ENCODE assay signal across 17 cellular contexts in genomic region chr12:46082473-46082872, GRCh38.
DNase-seq lines count a peak whose midpoint lies in the region; FAIRE-seq and TF ChIP-seq lines count a peak whose summit lies in the region.
"Had no signal": no experiment of that assay in that cellular context is flagged by ENCODE, and none has a peak within 500 bp of the region (broad histone marks: within the 10 kb centered on the region; RNA-seq: fewer than 3 reads in every experiment).

No MANE protein-coding gene starts in this region.

- dilution Hi-C loops in mammary epithelial cell (cut with HindIII; ENCODE audit: low sequenced_read_pairs), result no loop called here

- BruUV-seq in mammary epithelial cell (replicated peaks; lab: Mats Ljungman, UMichigan), result no TSS peak
- no TSS peak for BruUV-seq in MCF 10A (replicated peaks; lab: Mats Ljungman, UMichigan)

- H3K9me3 Mint-ChIP-seq in MCF 10A (ENCODE audit: unreplicated experiment), result peaks cover 11% of the 10 kb centered on the region

- no peak overlapping the region for H3K27ac ChIP-seq in mammary epithelial cell (ENCODE audit: insufficient read depth, low read depth, low read length)

- H3K27me3 ChIP-seq in mammary epithelial cell (ENCODE audit: insufficient read depth, low read length) (no peaks in the 10 kb centered on the region), bronchial epithelial cell (ENCODE audit: control insufficient read depth, insufficient read depth, low read length) (no peaks in the 10 kb centered on the region)

- POLR2A ChIA-PET in MCF 10A (lab: Yijun Ruan, JAX), result interaction anchor here (0.7 kb wide), 1 partner anchor 453 kb away, joined by 3 read pairs; no protein-coding TSS in a partner anchor

- H4K20me1 ChIP-seq in mammary epithelial cell (ENCODE audit: insufficient read depth, low read length), result no peaks in the 10 kb centered on the region

- no peaks in the 10 kb centered on the region for H3K79me2 ChIP-seq in mammary epithelial cell (ENCODE audit: insufficient read depth, low read length)

- intact Hi-C loops in mammary epithelial cell (cut with micrococcal nuclease), result no loop called here
- intact Hi-C loops in MCF 10A (cut with micrococcal nuclease), result no loop called here

- H3K36me3 ChIP-seq in mammary epithelial cell (ENCODE audit: insufficient read depth, low read length) (no peaks in the 10 kb centered on the region), bronchial epithelial cell (ENCODE audit: control insufficient read depth, insufficient read depth, low read length) (no peaks in the 10 kb centered on the region)

- no peaks in the 10 kb centered on the region for H3K4me1 ChIP-seq in mammary epithelial cell (ENCODE audit: insufficient read depth, low read length)

- TF ChIP-seq CTCF in mammary epithelial cell (conservative IDR thresholded peaks at IDR 0.05 in 1 of 2, IDR thresholded peaks at IDR 0.05 in 1 of 2; ENCODE audit: extremely low read depth in 1 of 2, insufficient read depth in 1 of 2, low read depth in 1 of 2, low read length in 2 of 2), result no peak
- no peak for TF ChIP-seq CTCF in MCF 10A (IDR thresholded peaks at IDR 0.05; ENCODE audit: unreplicated experiment)
- no peak for TF ChIP-seq CTCF in bronchial epithelial cell (IDR thresholded peaks at IDR 0.05; ENCODE audit: insufficient read depth, low read length, severe bottlenecking)

- no peak overlapping the region for H3K4me2 ChIP-seq in mammary epithelial cell (ENCODE audit: insufficient read depth, low read depth, low read length)
- H3K4me2 ChIP-seq: GM23338 had no signal

- H3K27ac Mint-ChIP-seq in MCF 10A (ENCODE audit: low read depth, unreplicated experiment), result no peak overlapping the region
- H3K27ac Mint-ChIP-seq: CD4-positive, alpha-beta memory T cell; GM23338; H9 had no signal

- no peak overlapping the region for H3K4me3 Mint-ChIP-seq in MCF 10A (ENCODE audit: unreplicated experiment)
- H3K4me3 Mint-ChIP-seq: CD4-positive, alpha-beta memory T cell; GM23338; H9 had no signal

- in situ Hi-C loops in mammary epithelial cell (cut with MboI; ENCODE audit: low sequenced_read_pairs in 2 of 2), result no loop called here

- H2AFZ ChIP-seq in mammary epithelial cell (ENCODE audit: low read depth, low read length), result no peak overlapping the region
- H2AFZ ChIP-seq: GM23338 had no signal

- H3K4me3 ChIP-seq in mammary epithelial cell (replicated peaks in 1 of 3; ENCODE audit: insufficient read depth in 1 of 3, low read depth in 2 of 3, low read length in 3 of 3) (no peak overlapping the region), bronchial epithelial cell (ENCODE audit: low read depth, low read length) (no peak overlapping the region)
- H3K4me3 ChIP-seq: GM23338 had no signal

- H3K9me3 ChIP-seq in mammary epithelial cell (replicated peaks; ENCODE audit: insufficient read depth, low read length), result peaks cover 16% of the 10 kb centered on the region

- FAIRE-seq in bronchial epithelial cell (lab: Jason Lieb, UNC), result no peak
- FAIRE-seq: GM12891, GM18507 had no signal

- no peaks in the 10 kb centered on the region for H3K36me3 Mint-ChIP-seq in MCF 10A (ENCODE audit: insufficient read depth, unreplicated experiment)

- peaks cover 6% of the 10 kb centered on the region for H3K4me1 Mint-ChIP-seq in MCF 10A (ENCODE audit: insufficient read depth, unreplicated experiment)
- H3K4me1 Mint-ChIP-seq: CD4-positive, alpha-beta memory T cell; GM23338; H9 had no signal

- CTCF ChIA-PET in mammary epithelial cell (lab: Charles Lee; ENCODE audit: low non-redundant PET), result no interaction called here
- CTCF ChIA-PET in MCF 10A (lab: Yijun Ruan, JAX), result interaction anchor here (0.5 to 2.1 kb wide), 4 partner anchors 9 to 417 kb away, joined by 3 to 6 read pairs (median 4); no protein-coding TSS in a partner anchor

- no peaks in the 10 kb centered on the region for H3K27me3 Mint-ChIP-seq in MCF 10A (ENCODE audit: insufficient read depth, unreplicated experiment)

- H3K9ac ChIP-seq in mammary epithelial cell (ENCODE audit: insufficient read depth, low read length), result no peak overlapping the region

- DNase-seq in mammary epithelial cell (peak; percentile 39), MCF 10A (ENCODE audit: unreplicated experiment) (no peak), bronchial epithelial cell (ENCODE audit: low read depth) (peak; percentile 69), kidney tubule cell (ENCODE audit: low spot score) (peak; percentile 24), HT-29 (ENCODE audit: low spot score) (no peak), HPDE6-E6E7 (ENCODE audit: extremely low spot score) (no peak)
- DNase-seq: C1 segment of cervical spinal cord; Calu3; CD4-positive, alpha-beta memory T cell; COR-L47; DMS53; DMS79 treated with DMSO at 0.1 percent for 48 hours; GF-D8; H9 had no signal

Comparison
In these comparisons a context has a peak if more than half of its experiments do, and no peak if none do; other contexts are left out.
1. DNase-seq: peak in mammary epithelial cell (single experiment), bronchial epithelial cell (single experiment) and kidney tubule cell (single experiment); none in MCF 10A (single experiment), HT-29 (single experiment) and HPDE6-E6E7 (single experiment).